19 cellular contexts compared by ENCODE assay signal in genomic region chr16:8877894-8878522, GRCh38. TPM values are rescaled to one million over a fixed set of nuclear protein-coding genes. Genes with fewer than 3 reads are reported as not detected.
DNase-seq lines count a peak whose midpoint lies in the region; ATAC-seq and TF ChIP-seq lines count a peak whose summit lies in the region.
"Had no signal": no experiment of that assay in that cellular context is flagged by ENCODE, and none has a peak within 500 bp of the region (broad histone marks: within the 10 kb centered on the region; RNA-seq: fewer than 3 reads in every experiment).

No MANE protein-coding gene starts in this region.

- no peaks in the 10 kb centered on the region for H3K9me3 Mint-ChIP-seq in central memory CD8-positive, alpha-beta T cell
- H3K9me3 Mint-ChIP-seq in naive thymus-derived CD4-positive, alpha-beta T cell: no peaks in the 10 kb centered on the region
- H3K9me3 Mint-ChIP-seq in chondrocyte (ENCODE audit: low read depth): no peaks in the 10 kb centered on the region
- H3K9me3 Mint-ChIP-seq: neural crest cell had no signal

- no peak overlapping the region for H3K4me3 ChIP-seq in AG04450 (ENCODE audit: low read depth, low read length)
- no peak overlapping the region for H3K4me3 ChIP-seq in naive thymus-derived CD4-positive, alpha-beta T cell (ENCODE audit: low read length)
- no peak overlapping the region for H3K4me3 ChIP-seq in WERI-Rb-1 (ENCODE audit: low read depth, low read length)
- H3K4me3 ChIP-seq: gastrocnemius medialis, lung had no signal

- H3K9me3 ChIP-seq in AG04450 (ENCODE audit: control insufficient read depth, insufficient read depth, low read length) (no peaks in the 10 kb centered on the region; the same call in 1 of the 2 replicates), WERI-Rb-1 (ENCODE audit: severe bottlenecking) (no peaks in the 10 kb centered on the region)
- H3K9me3 ChIP-seq in naive thymus-derived CD4-positive, alpha-beta T cell (ENCODE audit: control insufficient read depth in 2 of 3, low read length in 3 of 3): no peaks in the 10 kb centered on the region
- H3K9me3 ChIP-seq: gastrocnemius medialis had no signal

- no peaks in the 10 kb centered on the region for H3K27me3 Mint-ChIP-seq in central memory CD8-positive, alpha-beta T cell
- no peaks in the 10 kb centered on the region for H3K27me3 Mint-ChIP-seq in naive thymus-derived CD4-positive, alpha-beta T cell
- no peaks in the 10 kb centered on the region for H3K27me3 Mint-ChIP-seq in chondrocyte (ENCODE audit: low read depth)

- H3K27ac ChIP-seq in AG04450 (ENCODE audit: low read depth, low read length) (peak overlapping the region; percentile 93), WERI-Rb-1 (no peak overlapping the region)
- H3K27ac ChIP-seq in naive thymus-derived CD4-positive, alpha-beta T cell (ENCODE audit: low read depth, low read length): no peak overlapping the region

- intact Hi-C loops in naive thymus-derived CD4-positive, alpha-beta T cell (cut with micrococcal nuclease): no loop called here

- no peak overlapping the region for H3K4me3 Mint-ChIP-seq in central memory CD8-positive, alpha-beta T cell
- no peak overlapping the region for H3K4me3 Mint-ChIP-seq in naive thymus-derived CD4-positive, alpha-beta T cell
- H3K4me3 Mint-ChIP-seq in chondrocyte (ENCODE audit: unreplicated experiment): no peak overlapping the region

- peaks cover 12% of the 10 kb centered on the region for H3K4me1 Mint-ChIP-seq in central memory CD8-positive, alpha-beta T cell
- peaks cover 0 to 23% (median 11%) of the 10 kb centered on the region in 7 donors for H3K4me1 Mint-ChIP-seq in naive thymus-derived CD4-positive, alpha-beta T cell
- H3K4me1 Mint-ChIP-seq in chondrocyte (ENCODE audit: low read depth): peaks cover 15% of the 10 kb centered on the region
- H3K4me1 Mint-ChIP-seq: neural crest cell had no signal

- POLR2A ChIA-PET in AG04450 (lab: Yijun Ruan, JAX): interaction anchor here (1.0 to 1.5 kb wide), 4 partner anchors 9 to 81 kb away, joined by 3 to 12 read pairs (median 3); partner anchors contain the start of genes CARHSP1, PMM2 and TMEM186
- POLR2A ChIA-PET in naive thymus-derived CD4-positive, alpha-beta T cell (lab: Charles Lee): interaction anchor here (2.9 kb wide), 1 partner anchor 10 kb away, joined by 16 read pairs; the partner anchor contains the start of gene CARHSP1

- ATAC-seq in central memory CD8-positive, alpha-beta T cell (replicated peaks; ENCODE audit: extremely low read depth, poor library complexity, severe bottlenecking): peak; percentile 14
- ATAC-seq in naive thymus-derived CD4-positive, alpha-beta T cell: peak; percentile 33
- ATAC-seq: Right ventricle myocardium inferior had no signal

- H3K27ac Mint-ChIP-seq in central memory CD8-positive, alpha-beta T cell (ENCODE audit: low read depth): no peak overlapping the region
- H3K27ac Mint-ChIP-seq in naive thymus-derived CD4-positive, alpha-beta T cell: no peak overlapping the region
- H3K27ac Mint-ChIP-seq in chondrocyte (ENCODE audit: unreplicated experiment): no peak overlapping the region

- no peaks in the 10 kb centered on the region for H3K36me3 ChIP-seq in naive thymus-derived CD4-positive, alpha-beta T cell (ENCODE audit: control insufficient read depth in 2 of 3, insufficient read depth in 3 of 3, low read length in 3 of 3)
- no peaks in the 10 kb centered on the region for H3K36me3 ChIP-seq in WERI-Rb-1
- H3K36me3 ChIP-seq: gastrocnemius medialis had no signal

- H3K4me1 ChIP-seq in naive thymus-derived CD4-positive, alpha-beta T cell (ENCODE audit: control insufficient read depth in 2 of 2, insufficient read depth in 2 of 2, low read length in 2 of 2): no peaks in the 10 kb centered on the region
- H3K4me1 ChIP-seq: gastrocnemius medialis had no signal

- CTCF ChIA-PET in AG04450 (lab: Charles Lee): interaction anchor here (1.2 to 5.1 kb wide), 2 partner anchors 10 to 130 kb away, joined by 4 to 26 read pairs; no protein-coding TSS in a partner anchor
- CTCF ChIA-PET in naive thymus-derived CD4-positive, alpha-beta T cell (lab: Charles Lee): interaction anchor here (0.9 to 3.3 kb wide), 2 partner anchors 61 to 216 kb away, joined by 3 to 16 read pairs; no protein-coding TSS in a partner anchor

- H3K27me3 ChIP-seq in AG04450 (ENCODE audit: control insufficient read depth, insufficient read depth, low read length): no peaks in the 10 kb centered on the region
- H3K27me3 ChIP-seq in naive thymus-derived CD4-positive, alpha-beta T cell (ENCODE audit: control insufficient read depth in 2 of 2, insufficient read depth in 2 of 2, low read length in 2 of 2): no peaks in the 10 kb centered on the region
- H3K27me3 ChIP-seq in WERI-Rb-1 (ENCODE audit: insufficient read depth, low read depth, severe bottlenecking): no peaks in the 10 kb centered on the region

- TF ChIP-seq CTCF in AG04450 (IDR thresholded peaks at IDR 0.05; ENCODE audit: low read depth, low read length) (no peak), chondrocyte (IDR thresholded peaks at IDR 0.05) (no peak), WERI-Rb-1 (IDR thresholded peaks at IDR 0.05; ENCODE audit: low read depth, low read length) (no peak)

- peaks cover 3% of the 10 kb centered on the region for H3K36me3 Mint-ChIP-seq in central memory CD8-positive, alpha-beta T cell (ENCODE audit: insufficient read depth)
- no peaks in the 10 kb centered on the region for H3K36me3 Mint-ChIP-seq in naive thymus-derived CD4-positive, alpha-beta T cell
- no peaks in the 10 kb centered on the region for H3K36me3 Mint-ChIP-seq in chondrocyte (ENCODE audit: low read depth)

- DNase-seq in AG04450 (ENCODE audit: low read depth, low spot score): no peak
- peak; percentile 51 for DNase-seq in NCI-H226
- DNase-seq in central memory CD8-positive, alpha-beta T cell (ENCODE audit: low spot score in 2 of 2): no peak
- DNase-seq in naive thymus-derived CD4-positive, alpha-beta T cell: no peak
- DNase-seq in activated T-cell treated with anti-CD3 and anti-CD28 coated beads, Interleukin-2, amount 50 U/mL, for 1 hour: no peak
- no peak for DNase-seq in chondrocyte (ENCODE audit: low spot score)
- no peak for DNase-seq in activated CD4-positive, alpha-beta T cell treated with anti-CD3 and anti-CD28 coated beads for 48 hours
- no peak for DNase-seq in WERI-Rb-1
- DNase-seq: activated CD4-positive, alpha-beta T cell treated with anti-CD3 and anti-CD28 coated beads for 1 hour; activated T-cell treated with anti-CD3 and anti-CD28 coated beads for 4 hours; gastrocnemius medialis; NCI-H1417 treated with DMSO at 0.1 percent for 48 hours; substantia nigra had no signal

RNA-seq across cellular contexts. Expression of gene LITAFD, which starts 4.1 kb away (rescaled TPM):
- not detected in 2 replicates for polyA plus RNA-seq in AG04450 (2011; rRNA removed)
- not detected in 2 replicates for polyA minus RNA-seq in AG04450 (2011; rRNA and poly(A)+ RNA removed)
- total RNA-seq in naive thymus-derived CD4-positive, alpha-beta T cell: not detected
- polyA plus RNA-seq in naive thymus-derived CD4-positive, alpha-beta T cell: not detected
- total RNA-seq in chondrocyte: not detected in 3 replicates
- total RNA-seq: cerebellum, gastrocnemius medialis, LHCN-M2, lung, neural crest cell, renal cortical epithelial cell, Right ventricle myocardium inferior had no signal
- polyA plus RNA-seq: lung had no signal

RNA-seq across cellular contexts. Expression of gene CARHSP1, which starts 9.2 kb away (rescaled TPM):
- polyA plus RNA-seq in AG04450 (2011; rRNA removed): 65.5 and 91.1 TPM in 2 replicates
- 104 and 137 TPM in 2 replicates for polyA minus RNA-seq in AG04450 (2011; rRNA and poly(A)+ RNA removed)
- total RNA-seq in naive thymus-derived CD4-positive, alpha-beta T cell: 100 to 1,000 TPM in 1 of 5 experiments, 10 to 100 TPM in 4; 29.6 to 123 (median 39.9) TPM
- 10 to 100 TPM; 24.9 to 32.7 TPM for polyA plus RNA-seq in naive thymus-derived CD4-positive, alpha-beta T cell
- 46.5 to 57.4 TPM (median 54.1 TPM) in 3 replicates for total RNA-seq in chondrocyte
